23 cellular contexts compared by ENCODE assay signal in the genomic region with DNA sequence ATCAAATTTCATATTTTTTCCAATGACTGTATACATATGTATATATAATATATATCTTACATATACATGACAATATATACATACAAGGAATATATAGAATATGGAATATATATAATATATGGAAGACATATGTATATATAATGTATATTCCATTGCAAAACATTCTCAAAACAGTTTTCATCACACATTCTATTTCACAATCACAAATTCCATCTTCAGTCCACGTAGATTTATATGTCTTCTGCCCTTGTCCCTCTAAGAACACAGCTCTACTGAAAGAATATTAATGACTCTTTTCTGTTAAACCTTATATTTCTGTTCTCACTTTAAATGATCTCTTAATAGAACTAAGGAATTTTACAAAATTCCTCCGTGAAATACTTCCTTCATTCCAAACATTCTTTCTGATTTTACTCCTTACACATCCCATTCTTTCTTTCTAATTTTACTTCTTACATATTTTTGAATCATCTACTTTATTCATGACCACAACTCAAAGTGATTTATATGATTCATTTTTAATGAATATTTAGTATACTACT.
DNase-seq lines count a peak whose midpoint lies in the region; ATAC-seq and TF ChIP-seq lines count a peak whose summit lies in the region.
"Had no signal": no experiment of that assay in that cellular context is flagged by ENCODE, and none has a peak within 500 bp of the region (broad histone marks: within the 10 kb centered on the region; RNA-seq: fewer than 3 reads in every experiment).

No MANE protein-coding gene starts in this region.

- H3K79me1 ChIP-seq in IMR-90 (ENCODE audit: low read depth in 1 of 2, low read length in 2 of 2): no peaks in the 10 kb centered on the region

- H2AFZ ChIP-seq in IMR-90 (replicated peaks; ENCODE audit: low read length, poor library complexity): no peak overlapping the region

- H4K20me1 ChIP-seq in IMR-90 (ENCODE audit: insufficient read depth, low read length): no peaks in the 10 kb centered on the region

- peak overlapping the region; percentile 77 for H3K27ac Mint-ChIP-seq in chondrocyte (ENCODE audit: unreplicated experiment)
- H3K27ac Mint-ChIP-seq: B cell, progenitor cell of endocrine pancreas had no signal

- no peak for TF ChIP-seq CTCF in BJ (IDR thresholded peaks at IDR 0.05; ENCODE audit: insufficient read depth, low read depth, low read length)
- no peak for TF ChIP-seq CTCF in IMR-90 (conservative IDR thresholded peaks at IDR 0.05; ENCODE audit: low read depth, low read length)
- TF ChIP-seq CTCF in chondrocyte (IDR thresholded peaks at IDR 0.05): no peak
- TF ChIP-seq CTCF in adrenal gland (IDR thresholded peaks at IDR 0.05): no peak
- no peak for TF ChIP-seq CTCF in right lobe of liver (IDR thresholded peaks at IDR 0.05)

- H3K36me3 Mint-ChIP-seq in chondrocyte (ENCODE audit: low read depth): no peaks in the 10 kb centered on the region

- H4K8ac ChIP-seq in IMR-90 (ENCODE audit: low read depth in 2 of 2, low read length in 2 of 2): no peak overlapping the region

- no peaks in the 10 kb centered on the region for H3K9me3 Mint-ChIP-seq in chondrocyte (ENCODE audit: low read depth)

- H3K14ac ChIP-seq in IMR-90 (replicated peaks; ENCODE audit: low read depth, low read length): no peak overlapping the region

- H3K36me3 ChIP-seq in BJ (ENCODE audit: control insufficient read depth, insufficient read depth, low read length) (no peaks in the 10 kb centered on the region), IMR-90 (ENCODE audit: control insufficient read depth, insufficient read depth, low read length) (no peaks in the 10 kb centered on the region), adrenal gland (replicated peaks in 1 of 2) (no peaks in the 10 kb centered on the region), right lobe of liver (no peaks in the 10 kb centered on the region)
- H3K36me3 ChIP-seq: lower lobe of right lung had no signal

- CTCF ChIA-PET in BJ (lab: Yijun Ruan, JAX): no interaction called here
- CTCF ChIA-PET in IMR-90 (lab: Yijun Ruan, JAX): interaction anchor here (0.6 kb wide), 1 partner anchor 342 kb away, joined by 9 read pairs; no protein-coding TSS in a partner anchor

- no peak overlapping the region for H3K4me2 ChIP-seq in IMR-90 (ENCODE audit: low read depth, low read length)
- H3K4me2 ChIP-seq: A549 had no signal

- dilution Hi-C loops in IMR-90 (cut with HindIII; ENCODE audit: low sequenced_read_pairs, unreplicated experiment): no loop called here

- H4K91ac ChIP-seq in IMR-90 (ENCODE audit: insufficient read depth, low read depth, low read length): no peak overlapping the region

- BruUV-seq in IMR-90 (replicated peaks; lab: Mats Ljungman, UMichigan): no TSS peak

- no peak overlapping the region for H3K4ac ChIP-seq in IMR-90 (ENCODE audit: low read depth, low read length)

- no peak overlapping the region for H2BK5ac ChIP-seq in IMR-90 (ENCODE audit: low read depth, low read length, poor library complexity, severe bottlenecking)

- no peak overlapping the region for H3K4me3 Mint-ChIP-seq in chondrocyte (ENCODE audit: unreplicated experiment)
- H3K4me3 Mint-ChIP-seq: B cell had no signal

- TF ChIP-seq POLR2A in IMR-90 (IDR thresholded peaks at IDR 0.05; ENCODE audit: low read depth, low read length) (no peak), adrenal gland (IDR thresholded peaks at IDR 0.05) (no peak), right lobe of liver (IDR thresholded peaks at IDR 0.05) (no peak)

- H3K27me3 ChIP-seq in BJ (ENCODE audit: control insufficient read depth, insufficient read depth, low read length): no peaks in the 10 kb centered on the region
- H3K27me3 ChIP-seq in IMR-90 (ENCODE audit: control insufficient read depth, insufficient read depth, low read length): no peaks in the 10 kb centered on the region
- no peaks in the 10 kb centered on the region for H3K27me3 ChIP-seq in adrenal gland
- no peaks in the 10 kb centered on the region for H3K27me3 ChIP-seq in right lobe of liver
- H3K27me3 ChIP-seq: dorsolateral prefrontal cortex had no signal

- ATAC-seq in IMR-90 (ENCODE audit: low read depth) (peak; percentile 35), GM21390 (IDR thresholded peaks at IDR 0.05; ENCODE audit: unreplicated experiment) (no peak), HG02759 (IDR thresholded peaks at IDR 0.05; ENCODE audit: unreplicated experiment) (no peak), right lobe of liver (no peak)
- ATAC-seq: A549, lower lobe of right lung, SK-N-SH treated with all-trans-retinoic acid at 6 μM for 48 hours had no signal

- 100% methylated on average over 2 of the region's 2 CpGs; no CpG with 5 or more reads in 1 of the 2 experiments for WGBS in IMR-90 (ENCODE audit: extremely low coverage in 2 of 2, insufficient read length in 1 of 2), 2 experiments
- WGBS in adrenal gland, 4 donors: 59 to 73% (median 62%) methylated on average over 2 of the region's 2 CpGs
- WGBS in right lobe of liver (ENCODE audit: insufficient coverage, low coverage, low lambda C conversion rate, missing lambda C conversion rate): 39% methylated on average over 2 of the region's 2 CpGs

- H3K56ac ChIP-seq in IMR-90 (ENCODE audit: extremely low read depth, insufficient read depth, low read length): no peak overlapping the region

- POLR2A ChIA-PET in BJ (lab: Charles Lee) (no interaction called here), IMR-90 (lab: Charles Lee; ENCODE audit: unreplicated experiment) (no interaction called here)

- H3K9me3 ChIP-seq in IMR-90 (ENCODE audit: control insufficient read depth, insufficient read depth, low read length): no peaks in the 10 kb centered on the region
- H3K9me3 ChIP-seq in adrenal gland (replicated peaks in 1 of 3): no peaks in the 10 kb centered on the region
- H3K9me3 ChIP-seq in right lobe of liver: no peaks in the 10 kb centered on the region
- H3K9me3 ChIP-seq: A549, lower lobe of right lung had no signal

- intact Hi-C loops in IMR-90 (cut with micrococcal nuclease) (no loop called here), adrenal gland (cut with DNase I) (no loop called here), right lobe of liver (cut with DNase I) (no loop called here)

- H2BK120ac ChIP-seq in IMR-90 (ENCODE audit: low read depth, low read length): no peak overlapping the region

- no peak overlapping the region for H2AK5ac ChIP-seq in IMR-90 (ENCODE audit: low read depth, low read length)

- H3K4me3 ChIP-seq in BJ (ENCODE audit: low read depth, low read length) (no peak overlapping the region), IMR-90 (ENCODE audit: insufficient read depth, low read depth, low read length) (no peak overlapping the region), adrenal gland (no peak overlapping the region), right lobe of liver (no peak overlapping the region)
- H3K4me3 ChIP-seq: A549, dorsolateral prefrontal cortex, lower lobe of right lung had no signal

- peak; percentile 2 for DNase-seq in BJ (ENCODE audit: low read depth)
- DNase-seq in IMR-90: no peak
- no peak for DNase-seq in chondrocyte (ENCODE audit: low spot score)
- peak; percentile 14 for DNase-seq in kidney tubule cell (ENCODE audit: low spot score)
- no peak for DNase-seq in adrenal gland
- DNase-seq in right lobe of liver: no peak
- DNase-seq: activated CD4-positive, alpha-beta T cell treated with anti-CD3 and anti-CD28 coated beads for 48 hours; activated naive CD4-positive, alpha-beta T cell treated with Interleukin-2 at 50 U/mL for 16 hours; activated T-cell treated with anti-CD3 and anti-CD28 coated beads, Interleukin-2, amount 50 U/mL, for 48 hours; central memory CD4-positive, alpha-beta T cell; DMS53; dorsolateral prefrontal cortex; GOT3; Kasumi-1; lower lobe of right lung; NCI-H187; T-helper 2 cell had no signal

- H3K4me1 Mint-ChIP-seq in chondrocyte (ENCODE audit: low read depth): peaks cover 23% of the 10 kb centered on the region
- H3K4me1 Mint-ChIP-seq: B cell had no signal

- TF ChIP-seq RAD21 in IMR-90 (IDR thresholded peaks at IDR 0.05; ENCODE audit: low read length): no peak

- H3K27ac ChIP-seq in IMR-90 (ENCODE audit: insufficient read depth, low read length) (no peak overlapping the region), adrenal gland (no peak overlapping the region), right lobe of liver (no peak overlapping the region)
- H3K27ac ChIP-seq: A549, dorsolateral prefrontal cortex, lower lobe of right lung had no signal

- H2AK9ac ChIP-seq in IMR-90 (replicated peaks; ENCODE audit: low read depth, low read length, poor library complexity): no peak overlapping the region

- H3K9ac ChIP-seq in IMR-90 (ENCODE audit: low read depth, low read length): no peak overlapping the region

- H2BK20ac ChIP-seq in IMR-90 (ENCODE audit: low read depth, low read length): no peak overlapping the region

- in situ Hi-C loops in IMR-90 (cut with MboI; ENCODE audit: low sequenced_read_pairs): no loop called here

- no peak overlapping the region for H4K5ac ChIP-seq in IMR-90 (ENCODE audit: low read depth, low read length)

- H3K9me1 ChIP-seq in IMR-90 (ENCODE audit: insufficient read depth, low read length): no peaks in the 10 kb centered on the region

- no peak overlapping the region for H3K23ac ChIP-seq in IMR-90 (ENCODE audit: low read depth, low read length)

- no peak overlapping the region for H2BK15ac ChIP-seq in IMR-90 (ENCODE audit: low read depth, low read length)

- H3K27me3 Mint-ChIP-seq in chondrocyte (ENCODE audit: low read depth): no peaks in the 10 kb centered on the region
- H3K27me3 Mint-ChIP-seq: B cell, progenitor cell of endocrine pancreas had no signal

- no peak overlapping the region for H3K18ac ChIP-seq in IMR-90 (ENCODE audit: low read depth, low read length)

- H3K4me1 ChIP-seq in IMR-90 (ENCODE audit: control insufficient read depth, insufficient read depth, low read length) (no peaks in the 10 kb centered on the region; the same call in 1 of the 2 replicates), adrenal gland (replicated peaks in 1 of 2) (no peaks in the 10 kb centered on the region), right lobe of liver (no peaks in the 10 kb centered on the region)
- H3K4me1 ChIP-seq: A549, lower lobe of right lung had no signal

TF ChIP-seq in IMR-90, 13 proteins besides CTCF, POLR2A, EP300 and RAD21:
- TF ChIP-seq CEBPB (IDR thresholded peaks at IDR 0.05; ENCODE audit: low read depth, low read length): peak; percentile 81
- no peak for TF ChIP-seq MXI1 (IDR thresholded peaks at IDR 0.05; ENCODE audit: borderline replicate concordance, low read depth, low read length)

Comparison
In these comparisons a context has a peak if more than half of its experiments do, and no peak if none do; other contexts are left out.
1. DNase-seq: peak in BJ (single experiment) and kidney tubule cell (single experiment); none in IMR-90 (single experiment), chondrocyte (single experiment), adrenal gland (0 of 7) and right lobe of liver (0 of 3).